ENCODE assay signal across 15 cellular contexts in genomic region chr13:47168086-47168485, GRCh38.
DNase-seq lines count a peak whose midpoint lies in the region; ATAC-seq and TF ChIP-seq lines count a peak whose summit lies in the region.
"Had no signal": no experiment of that assay in that cellular context is flagged by ENCODE, and none has a peak within 500 bp of the region (broad histone marks: within the 10 kb centered on the region; RNA-seq: fewer than 3 reads in every experiment).

No MANE protein-coding gene starts in this region.

- H3K4me1 Mint-ChIP-seq in osteocyte (ENCODE audit: unreplicated experiment) = peaks cover 10% of the 10 kb centered on the region
- H3K4me1 Mint-ChIP-seq in stimulated activated memory B cell treated with anti-CD40 and anti-IgM and Interleukin-4, amounts not matched to agents 10 μg/mL and 1 μg/mL and 100 μg/mL, for 72 hours = peaks cover 9% of the 10 kb centered on the region
- H3K4me1 Mint-ChIP-seq: natural killer cell had no signal

- no peak overlapping the region for H3K27ac ChIP-seq in substantia nigra (ENCODE audit: low read depth, low read length, poor library complexity, severe bottlenecking)
- H3K27ac ChIP-seq: BLaER1 treated with 17β-estradiol and CSF1 and Interleukin-3, amounts not matched to agents 10 nM and 100 nM; PC-9 had no signal

- no peaks in the 10 kb centered on the region for H3K9me3 Mint-ChIP-seq in osteocyte (ENCODE audit: unreplicated experiment)
- H3K9me3 Mint-ChIP-seq in stimulated activated memory B cell treated with anti-CD40 and anti-IgM and Interleukin-4, amounts not matched to agents 10 μg/mL and 1 μg/mL and 100 μg/mL, for 72 hours = no peaks in the 10 kb centered on the region

- no peak overlapping the region for H3K27ac Mint-ChIP-seq in osteocyte (ENCODE audit: unreplicated experiment)
- H3K27ac Mint-ChIP-seq in stimulated activated memory B cell treated with anti-CD40 and anti-IgM and Interleukin-4, amounts not matched to agents 10 μg/mL and 1 μg/mL and 100 μg/mL, for 72 hours = no peak overlapping the region
- H3K27ac Mint-ChIP-seq: activated CD8-positive, alpha-beta T cell treated with anti-CD3 and anti-CD28 coated beads, Interleukin-2, amount 10 ng/mL, durations not matched to agents 7 days and 5 days; natural killer cell had no signal

- no peak for TF ChIP-seq CTCF in osteocyte (IDR thresholded peaks at IDR 0.05)

- peak; percentile 54 for DNase-seq in HCEC 1CT
- DNase-seq in fibroblast of gingiva (ENCODE audit: low read depth) = peak; percentile 61
- no peak for DNase-seq in osteocyte (ENCODE audit: extremely low spot score, unreplicated experiment)
- no peak for DNase-seq in substantia nigra (lab: John Stamatoyannopoulos, UW)
- no peak for DNase-seq in AG20443 (ENCODE audit: low spot score)
- DNase-seq: activated CD8-positive, alpha-beta T cell treated with anti-CD3 and anti-CD28 coated beads, Interleukin-2, amount 10 ng/mL, durations not matched to agents 7 days and 5 days; DMS79; natural killer cell; NCI-H187 treated with DMSO at 0.1 percent for 48 hours; NCI-H510A treated with DMSO at 0.1 percent for 48 hours; PC-9 had no signal

- H3K27me3 Mint-ChIP-seq in osteocyte (ENCODE audit: unreplicated experiment) = peaks cover 17% of the 10 kb centered on the region
- H3K27me3 Mint-ChIP-seq in stimulated activated memory B cell treated with anti-CD40 and anti-IgM and Interleukin-4, amounts not matched to agents 10 μg/mL and 1 μg/mL and 100 μg/mL, for 72 hours = no peaks in the 10 kb centered on the region

- peak; percentile 80 for ATAC-seq in SK-N-SH treated with all-trans-retinoic acid at 6 μM for 48 hours
- ATAC-seq in stimulated activated memory B cell treated with anti-CD40 and anti-IgM and Interleukin-4, amounts not matched to agents 10 μg/mL and 1 μg/mL and 100 μg/mL, for 72 hours = no peak
- ATAC-seq: activated CD8-positive, alpha-beta T cell treated with anti-CD3 and anti-CD28 coated beads, Interleukin-2, amount 10 ng/mL, durations not matched to agents 7 days and 5 days; esophagus mucosa; natural killer cell had no signal

- H3K36me3 Mint-ChIP-seq in osteocyte (ENCODE audit: unreplicated experiment) = no peaks in the 10 kb centered on the region
- H3K36me3 Mint-ChIP-seq in stimulated activated memory B cell treated with anti-CD40 and anti-IgM and Interleukin-4, amounts not matched to agents 10 μg/mL and 1 μg/mL and 100 μg/mL, for 72 hours = no peaks in the 10 kb centered on the region
- H3K36me3 Mint-ChIP-seq: natural killer cell had no signal

- H3K4me3 Mint-ChIP-seq in osteocyte (ENCODE audit: unreplicated experiment) = peak overlapping the region; percentile 47
- H3K4me3 Mint-ChIP-seq in stimulated activated memory B cell treated with anti-CD40 and anti-IgM and Interleukin-4, amounts not matched to agents 10 μg/mL and 1 μg/mL and 100 μg/mL, for 72 hours = no peak overlapping the region
- H3K4me3 Mint-ChIP-seq: activated CD8-positive, alpha-beta T cell treated with anti-CD3 and anti-CD28 coated beads, Interleukin-2, amount 10 ng/mL, durations not matched to agents 7 days and 5 days; natural killer cell had no signal

TF ChIP-seq in SK-N-SH treated with all-trans-retinoic acid at 6 μM for 48 hours, 23 proteins besides CTCF, POLR2A, EP300 and RAD21:
- no peak for TF ChIP-seq ARNTL (CRISPR knock-in tag; IDR thresholded peaks at IDR 0.05; ENCODE audit: borderline replicate concordance, low read depth)
- TF ChIP-seq ZNF70 (CRISPR knock-in tag; IDR thresholded peaks at IDR 0.05) = no peak
- TF ChIP-seq ZNF565 (CRISPR knock-in tag; conservative IDR thresholded peaks at IDR 0.05; ENCODE audit: low read depth) = no peak
- no peak for TF ChIP-seq RARB (CRISPR knock-in tag; IDR thresholded peaks at IDR 0.05)
- no peak for TF ChIP-seq CSRNP3 (CRISPR knock-in tag; IDR thresholded peaks at IDR 0.05)
- TF ChIP-seq ESRRG (CRISPR knock-in tag; IDR thresholded peaks at IDR 0.05) = no peak
- TF ChIP-seq SNAI2 (CRISPR knock-in tag; IDR thresholded peaks at IDR 0.05) = no peak
- TF ChIP-seq ZNF8 (CRISPR knock-in tag; IDR thresholded peaks at IDR 0.05) = no peak
- TF ChIP-seq BACH2 (CRISPR knock-in tag; IDR thresholded peaks at IDR 0.05; ENCODE audit: borderline replicate concordance) = no peak
- TF ChIP-seq TCF4 (CRISPR knock-in tag; IDR thresholded peaks at IDR 0.05; ENCODE audit: borderline replicate concordance) = no peak
- TF ChIP-seq PPARA (CRISPR knock-in tag; IDR thresholded peaks at IDR 0.05; ENCODE audit: borderline replicate concordance) = no peak
- TF ChIP-seq ZFP30 (CRISPR knock-in tag; IDR thresholded peaks at IDR 0.05) = no peak
- no peak for TF ChIP-seq CREB5 (CRISPR knock-in tag; IDR thresholded peaks at IDR 0.05; ENCODE audit: low read depth)
- TF ChIP-seq OSR1 (CRISPR knock-in tag; IDR thresholded peaks at IDR 0.05) = no peak
- TF ChIP-seq ISL1 (CRISPR knock-in tag; IDR thresholded peaks at IDR 0.05) = no peak
- TF ChIP-seq ZC3H10 (CRISPR knock-in tag; IDR thresholded peaks at IDR 0.05) = no peak

Comparison
In these comparisons a context has a peak if more than half of its experiments do, and no peak if none do; other contexts are left out.
1. DNase-seq: peak in HCEC 1CT (single experiment) and fibroblast of gingiva (single experiment); none in osteocyte (single experiment), substantia nigra (0 of 49) and AG20443 (single experiment).